24 cellular contexts compared by ENCODE assay signal in genomic region chr5:143037708-143038107, GRCh38.
DNase-seq lines count a peak whose midpoint lies in the region; ATAC-seq and TF ChIP-seq lines count a peak whose summit lies in the region.
"Had no signal": no experiment of that assay in that cellular context is flagged by ENCODE, and none has a peak within 500 bp of the region (broad histone marks: within the 10 kb centered on the region; RNA-seq: fewer than 3 reads in every experiment).

No MANE protein-coding gene starts in this region.

- CTCF ChIA-PET in PC-3 (lab: Charles Lee), result no interaction called here

- H3K9me3 Mint-ChIP-seq in activated T-cell treated with anti-CD3 and anti-CD28 coated beads, Interleukin-2, amount 50 U/mL, for 72 hours, result peaks cover 0 to 3% of the 10 kb centered on the region in 2 donors
- H3K9me3 Mint-ChIP-seq in endothelial cell (ENCODE audit: unreplicated experiment), result no peaks in the 10 kb centered on the region
- H3K9me3 Mint-ChIP-seq in stimulated activated naive CD8-positive, alpha-beta T cell treated with anti-CD3 and anti-CD28 coated beads, Interleukin-15, amount 100 ng/mL, for 72 hours, result peaks cover 0 to 7% of the 10 kb centered on the region in 2 donors
- H3K9me3 Mint-ChIP-seq in chondrocyte (ENCODE audit: low read depth), result peaks cover 5% of the 10 kb centered on the region
- H3K9me3 Mint-ChIP-seq: brain, memory B cell had no signal

- intact Hi-C loops in PC-3 (cut with micrococcal nuclease), result loop anchor here (2.0 to 10.0 kb wide), 3 partner anchors 23 to 277 kb away; no protein-coding TSS in a partner anchor

- no peaks in the 10 kb centered on the region for H3K36me3 ChIP-seq in PC-3 (ENCODE audit: low read depth, low read length)
- H3K36me3 ChIP-seq: right atrium auricular region had no signal

- no peaks in the 10 kb centered on the region for H3K9me2 ChIP-seq in PC-3 (replicated peaks; ENCODE audit: low read length)

- peaks cover 54% of the 10 kb centered on the region for H3K4me1 ChIP-seq in PC-3 (ENCODE audit: insufficient read depth, low read length)
- H3K4me1 ChIP-seq: BLaER1 treated with 17β-estradiol and CSF1 and Interleukin-3, amounts not matched to agents 10 nM and 100 nM had no signal

- no peaks in the 10 kb centered on the region for H3K27me3 Mint-ChIP-seq in activated T-cell treated with anti-CD3 and anti-CD28 coated beads, Interleukin-2, amount 50 U/mL, for 72 hours (ENCODE audit: low read depth)
- H3K27me3 Mint-ChIP-seq in endothelial cell (ENCODE audit: unreplicated experiment), result peaks cover 2% of the 10 kb centered on the region
- no peaks in the 10 kb centered on the region for H3K27me3 Mint-ChIP-seq in stimulated activated naive CD8-positive, alpha-beta T cell treated with anti-CD3 and anti-CD28 coated beads, Interleukin-15, amount 100 ng/mL, for 72 hours
- no peaks in the 10 kb centered on the region for H3K27me3 Mint-ChIP-seq in chondrocyte (ENCODE audit: low read depth)
- H3K27me3 Mint-ChIP-seq: activated B cell treated with CpG ODN at 0.5 μM for 24 hours, memory B cell had no signal

- H3K4me1 Mint-ChIP-seq in activated T-cell treated with anti-CD3 and anti-CD28 coated beads, Interleukin-2, amount 50 U/mL, for 72 hours (ENCODE audit: low read depth), result peaks cover 50% of the 10 kb centered on the region
- peaks cover 19% of the 10 kb centered on the region for H3K4me1 Mint-ChIP-seq in endothelial cell (ENCODE audit: unreplicated experiment)
- peaks cover 79% of the 10 kb centered on the region for H3K4me1 Mint-ChIP-seq in stimulated activated naive CD8-positive, alpha-beta T cell treated with anti-CD3 and anti-CD28 coated beads, Interleukin-15, amount 100 ng/mL, for 72 hours
- peaks cover 28% of the 10 kb centered on the region for H3K4me1 Mint-ChIP-seq in chondrocyte (ENCODE audit: low read depth)

- no peak overlapping the region for H3K4me3 ChIP-seq in PC-3 (ENCODE audit: low read length)
- H3K4me3 ChIP-seq: BLaER1 treated with 17β-estradiol and CSF1 and Interleukin-3, amounts not matched to agents 10 nM and 100 nM; esophagus squamous epithelium; right atrium auricular region; spleen had no signal

- H3F3A ChIP-seq in PC-3 (ENCODE audit: low read length, unreplicated experiment), result no peaks in the 10 kb centered on the region

- H3K27ac Mint-ChIP-seq in activated T-cell treated with anti-CD3 and anti-CD28 coated beads, Interleukin-2, amount 50 U/mL, for 72 hours, result peak overlapping the region; percentile 70
- H3K27ac Mint-ChIP-seq in endothelial cell (ENCODE audit: unreplicated experiment) (peak overlapping the region; percentile 36), chondrocyte (ENCODE audit: unreplicated experiment) (no peak overlapping the region)
- H3K27ac Mint-ChIP-seq in stimulated activated naive CD8-positive, alpha-beta T cell treated with anti-CD3 and anti-CD28 coated beads, Interleukin-15, amount 100 ng/mL, for 72 hours, result peak overlapping the region; percentile 16 to 83
- H3K27ac Mint-ChIP-seq: activated B cell treated with CpG ODN at 0.5 μM for 24 hours, brain, memory B cell had no signal

- H3K27ac ChIP-seq in PC-3 (ENCODE audit: low read length), result peak overlapping the region; percentile 81; the same call in 1 of the 2 replicates
- H3K27ac ChIP-seq: BLaER1 treated with 17β-estradiol and CSF1 and Interleukin-3, amounts not matched to agents 10 nM and 100 nM; esophagus squamous epithelium; right atrium auricular region; spleen had no signal

- BruUV-seq in PC-3 (replicated peaks; lab: Mats Ljungman, UMichigan), result no TSS peak

- H3K4me3 Mint-ChIP-seq in activated T-cell treated with anti-CD3 and anti-CD28 coated beads, Interleukin-2, amount 50 U/mL, for 72 hours, result peak overlapping the region; percentile 11 to 47
- no peak overlapping the region for H3K4me3 Mint-ChIP-seq in endothelial cell (ENCODE audit: unreplicated experiment)
- H3K4me3 Mint-ChIP-seq in stimulated activated naive CD8-positive, alpha-beta T cell treated with anti-CD3 and anti-CD28 coated beads, Interleukin-15, amount 100 ng/mL, for 72 hours, result no peak overlapping the region
- H3K4me3 Mint-ChIP-seq in chondrocyte (ENCODE audit: unreplicated experiment), result no peak overlapping the region
- H3K4me3 Mint-ChIP-seq: activated B cell treated with CpG ODN at 0.5 μM for 24 hours, brain, memory B cell had no signal

- no peak overlapping the region for H2AFZ ChIP-seq in PC-3 (ENCODE audit: low read length)

- H4K20me1 ChIP-seq in PC-3 (ENCODE audit: low read length), result no peaks in the 10 kb centered on the region
- H4K20me1 ChIP-seq: BLaER1 treated with 17β-estradiol and CSF1 and Interleukin-3, amounts not matched to agents 10 nM and 100 nM had no signal

- no peaks in the 10 kb centered on the region for H3K9me3 ChIP-seq in PC-3 (ENCODE audit: low read length)
- H3K9me3 ChIP-seq: esophagus squamous epithelium, right atrium auricular region, spleen had no signal

- TF ChIP-seq CTCF in PC-3 (conservative IDR thresholded peaks at IDR 0.05; ENCODE audit: low read depth, low read length) (no peak), endothelial cell (IDR thresholded peaks at IDR 0.05; ENCODE audit: unreplicated experiment) (no peak), chondrocyte (IDR thresholded peaks at IDR 0.05) (no peak)

- H3K79me2 ChIP-seq in PC-3 (ENCODE audit: low read length), result no peaks in the 10 kb centered on the region

- DNase-seq in activated T-cell treated with anti-CD3 and anti-CD28 coated beads, Interleukin-2, amount 50 U/mL, for 72 hours, result no peak
- no peak for DNase-seq in activated T-cell treated with anti-CD3 and anti-CD28 coated beads, Interleukin-2, amount 50 U/mL, for 1 hour
- DNase-seq in PC-3 (no peak), endothelial cell (ENCODE audit: low spot score) (no peak), AG08395 (ENCODE audit: low spot score) (no peak), COLO668 (lab: John Stamatoyannopoulos, UW; ENCODE audit: unreplicated experiment) (no peak), chondrocyte (ENCODE audit: low spot score) (no peak)
- DNase-seq in stimulated activated naive CD8-positive, alpha-beta T cell treated with anti-CD3 and anti-CD28 coated beads, Interleukin-15, amount 100 ng/mL, for 72 hours, result no peak
- DNase-seq: activated B cell treated with CpG ODN at 0.5 μM for 24 hours; activated CD8-positive, alpha-beta memory T cell treated with anti-CD3 and anti-CD28 coated beads for 24 hours; Calu3; effector CD8-positive, alpha-beta T cell; EL; esophagus squamous epithelium; GOT3; NCI-H526 treated with DMSO at 0.1 percent for 48 hours; spleen; stimulated activated CD4-positive, alpha-beta T cell treated with anti-CD3 and anti-CD28 coated beads, Interleukin-4, amount 100 ng/mL, for 24 hours; T1000; trophoblast cell had no signal

- peak overlapping the region; percentile 35; the same call in 1 of the 2 replicates for H3K9ac ChIP-seq in PC-3 (ENCODE audit: low read length)
- H3K9ac ChIP-seq: BLaER1 treated with 17β-estradiol and CSF1 and Interleukin-3, amounts not matched to agents 10 nM and 100 nM had no signal

- no peaks in the 10 kb centered on the region for H3K27me3 ChIP-seq in PC-3 (ENCODE audit: low read length)
- H3K27me3 ChIP-seq: BLaER1 treated with 17β-estradiol and CSF1 and Interleukin-3, amounts not matched to agents 10 nM and 100 nM; esophagus squamous epithelium; right atrium auricular region; spleen had no signal

- H3K36me3 Mint-ChIP-seq in activated T-cell treated with anti-CD3 and anti-CD28 coated beads, Interleukin-2, amount 50 U/mL, for 72 hours (ENCODE audit: insufficient read depth in 2 of 2), result peaks cover 4 to 14% of the 10 kb centered on the region in 2 donors
- H3K36me3 Mint-ChIP-seq in endothelial cell (ENCODE audit: low read depth, unreplicated experiment) (peaks cover 15% of the 10 kb centered on the region), chondrocyte (ENCODE audit: low read depth) (peaks cover 2% of the 10 kb centered on the region)
- H3K36me3 Mint-ChIP-seq: brain had no signal

- no peak for ATAC-seq in activated T-cell treated with anti-CD3 and anti-CD28 coated beads, Interleukin-2, amount 50 U/mL, for 72 hours (replicated peaks in 1 of 2)
- ATAC-seq in PC-3, result no peak
- no peak for ATAC-seq in stimulated activated naive CD8-positive, alpha-beta T cell treated with anti-CD3 and anti-CD28 coated beads, Interleukin-15, amount 100 ng/mL, for 72 hours

- no peak overlapping the region for H3K4me2 ChIP-seq in PC-3 (ENCODE audit: low read length)
- H3K4me2 ChIP-seq: BLaER1 treated with 17β-estradiol and CSF1 and Interleukin-3, amounts not matched to agents 10 nM and 100 nM had no signal

- POLR2A ChIA-PET in PC-3 (lab: Charles Lee; ENCODE audit: unreplicated experiment), result no interaction called here

Comparison
In these comparisons a context has a peak if more than half of its experiments do, and no peak if none do; other contexts are left out.
1. H3K4me3 Mint-ChIP-seq: peak in activated T-cell treated with anti-CD3 and anti-CD28 coated beads, Interleukin-2, amount 50 U/mL, for 72 hours (2 of 2); none in endothelial cell (single experiment), stimulated activated naive CD8-positive, alpha-beta T cell treated with anti-CD3 and anti-CD28 coated beads, Interleukin-15, amount 100 ng/mL, for 72 hours (0 of 2) and chondrocyte (single experiment).